ENCODE assay signal across 8 cellular contexts in genomic region chr2:65056215-65056989, GRCh38. TPM values are rescaled to one million over a fixed set of nuclear protein-coding genes. Genes with fewer than 3 reads are reported as not detected.
A peak's percentile ranks its signal among the peaks of the same experiment; 100 is the strongest.
DNase-seq lines count a peak whose midpoint lies in the region; ATAC-seq and TF ChIP-seq lines count a peak whose summit lies in the region.

Gene CEP68, plus strand, starts transcription at chr2:65056416. Its CDS starts 13,029 bp downstream, at chr2:65069445.

- peak within 1 kb of the TSS; percentile 52 for H3K9ac ChIP-seq in rectal smooth muscle tissue (ENCODE audit: low read length)

- no peaks in the 10 kb centered on the region for H3K9me2 ChIP-seq in hepatocyte (replicated peaks; ENCODE audit: insufficient read depth)

- TF ChIP-seq CTCF in hepatocyte (IDR thresholded peaks at IDR 0.05; ENCODE audit: poor library complexity): no peak
- TF ChIP-seq CTCF in vagina (IDR thresholded peaks at IDR 0.05): no peak

- peak; percentile 91 to 92 for TF ChIP-seq POLR2A in vagina (IDR thresholded peaks at IDR 0.05)

- peak within 1 kb of the TSS; percentile 91 for H3K4me2 ChIP-seq in hepatocyte

- intact Hi-C loops in vagina (cut with DNase I): loop anchor here (5.0 to 10.0 kb wide), 2 partner anchors 76 to 378 kb away; partner anchors contain the start of genes RAB1A and SPRED2

- H3K9me3 ChIP-seq in hepatocyte (ENCODE audit: low read depth) (no peaks in the 10 kb centered on the region), vagina (no peaks in the 10 kb centered on the region)

- DNase-seq in NCI-H2029 treated with DMSO at 0.1 percent for 48 hours (lab: John Stamatoyannopoulos, UW) (peak; percentile 75), T1000 (lab: John Stamatoyannopoulos, UW) (peak; percentile 92), astrocyte of the hippocampus (ENCODE audit: low read depth, low spot score) (peak; percentile 99), hepatocyte (ENCODE audit: low spot score) (peak; percentile 98), vagina (ENCODE audit: extremely low spot score in 2 of 2) (peak in 1 of 2 donors; percentile 99)

- ATAC-seq in GM18511 (IDR thresholded peaks at IDR 0.05; ENCODE audit: unreplicated experiment) (peak; percentile 85), HG03025 (IDR thresholded peaks at IDR 0.05; ENCODE audit: low FRiP score, unreplicated experiment) (peak; percentile 85)

- H3K36me3 ChIP-seq in hepatocyte (replicated peaks; ENCODE audit: insufficient read depth, low read depth): no peaks in the 10 kb centered on the region
- no peaks in the 10 kb centered on the region for H3K36me3 ChIP-seq in rectal smooth muscle tissue (ENCODE audit: control insufficient read depth, insufficient read depth, low read length)
- no peaks in the 10 kb centered on the region for H3K36me3 ChIP-seq in vagina

- under 1% methylated on average over 70 of the region's 95 CpGs for WGBS in hepatocyte (ENCODE audit: low lambda C conversion rate, missing lambda C conversion rate)

- peak within 1 kb of the TSS; percentile 39 for H2AFZ ChIP-seq in hepatocyte

- peaks cover 47% of the 10 kb centered on the region for H3K79me2 ChIP-seq in hepatocyte

- peak within 1 kb of the TSS; percentile 89 for H3K4me3 ChIP-seq in hepatocyte
- H3K4me3 ChIP-seq in rectal smooth muscle tissue (ENCODE audit: low read length): peak within 1 kb of the TSS; percentile 81
- peak within 1 kb of the TSS; percentile 65 to 82 for H3K4me3 ChIP-seq in vagina

- H3K27ac ChIP-seq in hepatocyte: peak within 1 kb of the TSS; percentile 54
- peak within 1 kb of the TSS; percentile 81 for H3K27ac ChIP-seq in rectal smooth muscle tissue (ENCODE audit: low read depth, low read length)
- H3K27ac ChIP-seq in vagina: peak within 1 kb of the TSS; percentile 94

- H3K27me3 ChIP-seq in hepatocyte (no peaks in the 10 kb centered on the region), rectal smooth muscle tissue (ENCODE audit: control insufficient read depth, insufficient read depth, low read length) (no peaks in the 10 kb centered on the region), vagina (no peaks in the 10 kb centered on the region)

- H3K4me1 ChIP-seq in hepatocyte (ENCODE audit: insufficient read depth) (no peaks in the 10 kb centered on the region), rectal smooth muscle tissue (ENCODE audit: control insufficient read depth, insufficient read depth, low read length) (peaks cover 11% of the 10 kb centered on the region), vagina (peaks cover 53% of the 10 kb centered on the region)

- peaks cover 5% of the 10 kb centered on the region for H4K20me1 ChIP-seq in hepatocyte (ENCODE audit: insufficient read depth, poor library complexity, severe bottlenecking)

RNA-seq across cellular contexts. Expression of gene CEP68, which starts in this region (rescaled TPM):
- total RNA-seq in hepatocyte (7.6 and 8.2 TPM in 2 replicates), vagina (25.0 TPM)
- 9.4 and 9.8 TPM in 2 replicates for polyA plus RNA-seq in hepatocyte
